ENCODE assay signal across 25 cellular contexts in the genomic region with DNA sequence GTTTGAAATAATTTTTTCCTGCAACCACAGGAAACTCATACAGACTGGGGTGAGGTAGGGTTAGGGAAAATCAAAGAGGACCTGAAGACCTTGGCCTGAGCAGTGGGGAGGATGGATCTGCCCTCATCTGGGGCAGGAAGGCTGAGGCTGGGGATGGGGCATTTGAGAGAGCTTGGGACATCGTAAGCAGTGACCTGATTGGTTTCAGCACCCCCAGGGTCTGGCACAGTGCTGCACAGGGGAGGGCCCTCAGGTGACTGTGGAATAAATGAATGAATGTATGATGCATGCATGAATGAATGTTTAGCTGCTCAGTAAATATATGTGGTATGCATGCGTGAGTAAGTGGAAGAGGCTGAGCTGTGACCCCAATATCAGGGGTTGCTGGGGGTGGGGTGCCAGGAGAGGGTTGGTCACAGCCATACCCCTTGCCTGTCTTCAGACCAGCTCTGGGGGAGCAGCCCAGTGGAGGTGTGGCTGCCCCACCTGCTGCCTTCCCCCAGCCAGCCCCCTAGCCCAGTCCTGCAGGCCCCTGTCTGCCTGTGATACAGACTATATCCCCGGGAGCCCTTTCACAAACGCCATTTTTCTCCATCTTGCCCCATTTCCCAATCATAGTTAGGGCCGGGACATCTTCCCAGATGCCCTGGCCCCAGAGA.
"Had no signal": no experiment of that assay in that cellular context is flagged by ENCODE, and none has a peak within 500 bp of the region (broad histone marks: within the 10 kb centered on the region; RNA-seq: fewer than 3 reads in every experiment).

No MANE protein-coding gene starts in this region.

- H3K4me2 ChIP-seq: smooth muscle cell had no signal

- H2AFZ ChIP-seq: parathyroid adenoma had no signal

- H3K9me3 ChIP-seq: body of pancreas, testis had no signal

- H3K27me3 ChIP-seq: body of pancreas, testis had no signal

- ATAC-seq: activated CD4-positive, alpha-beta T cell treated with anti-CD3 and anti-CD28 coated beads for 36 hours; body of pancreas; sciatic nerve; stimulated activated naive B cell treated with anti-CD40 and anti-IgM and Interleukin-4, amounts not matched to agents 10 μg/mL and 1 μg/mL and 100 μg/mL, for 72 hours; T-helper 17 cell had no signal

- DNase-seq: activated B cell treated with CpG ODN at 0.5 μM for 24 hours; activated CD4-positive, alpha-beta memory T cell treated with anti-CD3 and anti-CD28 coated beads for 36 hours; activated CD4-positive, alpha-beta T cell treated with anti-CD3 and anti-CD28 coated beads for 36 hours; activated naive CD4-positive, alpha-beta T cell treated with anti-CD3 and anti-CD28 coated beads, Interleukin-2, amount 10 ng/mL, durations not matched to agents 7 days and 5 days; activated T-cell treated with anti-CD3 and anti-CD28 coated beads, Interleukin-2, amount 50 U/mL, for 48 hours; anterior cingulate cortex; dermis blood vessel endothelial cell; effector CD8-positive, alpha-beta T cell; erythroblast; foreskin fibroblast; mammary epithelial cell; stimulated activated CD4-positive, alpha-beta T cell treated with anti-CD3 and anti-CD28 coated beads, Interleukin-2, amount 100 ng/mL, for 48 hours; stimulated activated CD8-positive, alpha-beta memory T cell treated with anti-CD3 and anti-CD28 coated beads, Interleukin-4, amount 100 ng/mL, for 48 hours; stimulated activated naive B cell treated with anti-CD40 and anti-IgM and Interleukin-4, amounts not matched to agents 10 μg/mL and 1 μg/mL and 100 μg/mL, for 72 hours; SW 1271; T-helper 17 cell; testis had no signal

- H3K27me3 Mint-ChIP-seq: activated B cell treated with CpG ODN at 0.5 μM for 24 hours; activated CD4-positive, alpha-beta memory T cell treated with anti-CD3 and anti-CD28 coated beads for 36 hours; activated CD4-positive, alpha-beta T cell treated with anti-CD3 and anti-CD28 coated beads for 36 hours; stimulated activated naive B cell treated with anti-CD40 and anti-IgM and Interleukin-4, amounts not matched to agents 10 μg/mL and 1 μg/mL and 100 μg/mL, for 72 hours; T-helper 17 cell; type B pancreatic cell had no signal

- H3K36me3 Mint-ChIP-seq: activated CD4-positive, alpha-beta memory T cell treated with anti-CD3 and anti-CD28 coated beads for 36 hours; activated naive CD4-positive, alpha-beta T cell treated with anti-CD3 and anti-CD28 coated beads, Interleukin-2, amount 10 ng/mL, durations not matched to agents 7 days and 5 days; mesothelial cell of epicardium; type B pancreatic cell had no signal

- H3K4me3 Mint-ChIP-seq: activated B cell treated with CpG ODN at 0.5 μM for 24 hours; activated CD4-positive, alpha-beta memory T cell treated with anti-CD3 and anti-CD28 coated beads for 36 hours; activated CD4-positive, alpha-beta T cell treated with anti-CD3 and anti-CD28 coated beads for 36 hours; activated naive CD4-positive, alpha-beta T cell treated with anti-CD3 and anti-CD28 coated beads, Interleukin-2, amount 10 ng/mL, durations not matched to agents 7 days and 5 days; mesothelial cell of epicardium; nephron; stimulated activated naive B cell treated with anti-CD40 and anti-IgM and Interleukin-4, amounts not matched to agents 10 μg/mL and 1 μg/mL and 100 μg/mL, for 72 hours; T-helper 17 cell; type B pancreatic cell had no signal

- H3K9ac ChIP-seq: parathyroid adenoma had no signal

- H3K4me1 Mint-ChIP-seq: nephron had no signal

- H3K4me3 ChIP-seq: body of pancreas, smooth muscle cell, testis had no signal

- H3K27ac ChIP-seq: body of pancreas, parathyroid adenoma, testis had no signal

- H3K27ac Mint-ChIP-seq: activated B cell treated with CpG ODN at 0.5 μM for 24 hours; activated CD4-positive, alpha-beta memory T cell treated with anti-CD3 and anti-CD28 coated beads for 36 hours; activated CD4-positive, alpha-beta T cell treated with anti-CD3 and anti-CD28 coated beads for 36 hours; activated naive CD4-positive, alpha-beta T cell treated with anti-CD3 and anti-CD28 coated beads, Interleukin-2, amount 10 ng/mL, durations not matched to agents 7 days and 5 days; mesothelial cell of epicardium; T-helper 17 cell; type B pancreatic cell had no signal

- H3K9me3 Mint-ChIP-seq: activated B cell treated with CpG ODN at 0.5 μM for 24 hours, type B pancreatic cell had no signal

- H3K79me2 ChIP-seq: parathyroid adenoma had no signal

- H3K4me1 ChIP-seq: parathyroid adenoma had no signal

- FAIRE-seq: keratinocyte had no signal
